ENCODE assay signal across 18 cellular contexts in the genomic region with DNA sequence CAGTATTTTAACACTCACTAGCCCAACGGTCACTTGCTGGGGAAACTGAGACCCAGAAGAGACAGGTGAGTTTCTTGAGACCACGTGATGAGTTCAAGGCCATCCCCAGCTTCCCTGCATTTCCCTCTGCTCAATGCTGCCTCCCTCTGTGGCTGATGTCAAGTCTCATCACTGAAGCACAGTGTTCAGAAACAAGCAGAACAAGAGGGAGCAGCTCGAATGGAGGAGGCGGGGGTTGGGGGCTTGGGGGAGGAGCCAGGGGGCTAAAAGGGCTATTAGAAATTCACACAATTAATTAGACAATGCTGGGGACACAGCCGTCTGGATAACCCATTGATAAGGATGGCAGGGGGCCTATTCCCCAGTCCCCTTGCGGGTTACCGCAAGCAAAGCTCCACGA.
A peak's percentile ranks its signal among the peaks of the same experiment; 100 is the strongest.
DNase-seq lines count a peak whose midpoint lies in the region; ATAC-seq, FAIRE-seq and TF ChIP-seq lines count a peak whose summit lies in the region.
"Had no signal": no experiment of that assay in that cellular context is flagged by ENCODE, and none has a peak within 500 bp of the region (broad histone marks: within the 10 kb centered on the region; RNA-seq: fewer than 3 reads in every experiment).

No MANE protein-coding gene starts in this region.

- H3K27me3 ChIP-seq in WERI-Rb-1 (ENCODE audit: insufficient read depth, low read depth, severe bottlenecking) (peaks cover 7% of the 10 kb centered on the region), foreskin keratinocyte (no peaks in the 10 kb centered on the region)

- H3K27ac ChIP-seq in WERI-Rb-1 (peak overlapping the region; percentile 60), foreskin keratinocyte (no peak overlapping the region)
- H3K27ac ChIP-seq: cardiac muscle cell had no signal

- TF ChIP-seq CTCF in WERI-Rb-1 (IDR thresholded peaks at IDR 0.05; ENCODE audit: low read depth, low read length) (peak; percentile 57), foreskin keratinocyte (conservative IDR thresholded peaks at IDR 0.05) (no peak)

- no peaks in the 10 kb centered on the region for H3K36me3 ChIP-seq in WERI-Rb-1
- H3K36me3 ChIP-seq: cardiac muscle cell had no signal

- intact Hi-C loops in left cardiac atrium (cut with DNase I), result no loop called here

- DNase-seq in NCI-H526 (lab: John Stamatoyannopoulos, UW), result peak; percentile 16 to 26
- no peak for DNase-seq in NCI-H526 treated with DMSO at 0.1 percent for 48 hours (lab: John Stamatoyannopoulos, UW)
- peak; percentile 47 for DNase-seq in WERI-Rb-1
- DNase-seq in hippocampal formation (lab: John Stamatoyannopoulos, UW), result peak; percentile 15 to 25
- peak; percentile 60 for DNase-seq in urothelium cell line (ENCODE audit: low spot score)
- DNase-seq in left cardiac atrium, result no peak
- no peak for DNase-seq in foreskin keratinocyte
- DNase-seq: activated CD4-positive, alpha-beta memory T cell treated with anti-CD3 and anti-CD28 coated beads, Interleukin-2, amount 10 ng/mL, durations not matched to agents 7 days and 5 days; activated naive CD8-positive, alpha-beta T cell treated with anti-CD3 and anti-CD28 coated beads for 36 hours; activated T-cell treated with anti-CD3 and anti-CD28 coated beads, Interleukin-2, amount 50 U/mL, for 72 hours; CD8-positive, alpha-beta T cell; MM.1S; naive thymus-derived CD8-positive, alpha-beta T cell; NCI-H187; stimulated activated naive CD8-positive, alpha-beta T cell treated with anti-CD3 and anti-CD28 coated beads, Interleukin-15, Interleukin-2, amounts not matched to agents 100 U/mL and 50 U/mL, for 24 hours had no signal

- ATAC-seq in left cardiac atrium (no peak), foreskin keratinocyte (no peak), HG03280 (IDR thresholded peaks at IDR 0.05; ENCODE audit: unreplicated experiment) (no peak)
- ATAC-seq: activated T-cell treated with anti-CD3 and anti-CD28 coated beads, Interleukin-2, amount 50 U/mL, for 72 hours; CD8-positive, alpha-beta T cell; naive thymus-derived CD8-positive, alpha-beta T cell; stimulated activated naive CD8-positive, alpha-beta T cell treated with anti-CD3 and anti-CD28 coated beads, Interleukin-15, Interleukin-2, amounts not matched to agents 100 U/mL and 50 U/mL, for 24 hours had no signal

- H3K4me3 ChIP-seq in WERI-Rb-1 (ENCODE audit: low read depth, low read length), result peak overlapping the region; percentile 42
- H3K4me3 ChIP-seq: cardiac muscle cell had no signal

- peak; percentile 9 for FAIRE-seq in urothelium cell line (lab: Jason Lieb, UNC)
- FAIRE-seq: A204.1 had no signal

- no peaks in the 10 kb centered on the region for H3K9me3 ChIP-seq in WERI-Rb-1 (ENCODE audit: severe bottlenecking)

- H3K4me1 ChIP-seq in foreskin keratinocyte, result no peaks in the 10 kb centered on the region

Comparison
In these comparisons a context has a peak if more than half of its experiments do, and no peak if none do; other contexts are left out.
1. DNase-seq: peak in NCI-H526 (2 of 2), WERI-Rb-1 (single experiment), hippocampal formation (2 of 2) and urothelium cell line (single experiment); none in NCI-H526 treated with DMSO at 0.1 percent for 48 hours (single experiment), left cardiac atrium (single experiment) and foreskin keratinocyte (0 of 2).